In genomic region chr14:90383126-90383730, GRCh38 we compare ENCODE assay signal across 8 cellular contexts. TPM values are rescaled to one million over a fixed set of nuclear protein-coding genes. Genes with fewer than 3 reads are reported as not detected.
DNase-seq lines count a peak whose midpoint lies in the region; ATAC-seq and TF ChIP-seq lines count a peak whose summit lies in the region.

No MANE protein-coding gene starts in this region.

- H3K9me3 ChIP-seq in CD4-positive, alpha-beta T cell (ENCODE audit: control insufficient read depth, low read length) = no peaks in the 10 kb centered on the region
- no peaks in the 10 kb centered on the region for H3K9me3 ChIP-seq in effector memory CD4-positive, alpha-beta T cell (ENCODE audit: control insufficient read depth, low read length)

- CTCF ChIA-PET in CD4-positive, alpha-beta T cell (lab: Charles Lee) = interaction anchor here (0.9 to 9.5 kb wide), 6 partner anchors 13 to 375 kb away, joined by 3 to 66 read pairs (median 5); partner anchors contain the start of gene CALM1
- CTCF ChIA-PET in activated CD4-positive, alpha-beta memory T cell treated with anti-CD3 and anti-CD28 coated beads, Interleukin-2, amount 10 ng/mL, durations not matched to agents 7 days and 5 days (lab: Charles Lee) = interaction anchor here (1.0 to 3.9 kb wide), 10 partner anchors 14 to 444 kb away, joined by 3 to 31 read pairs (median 4); partner anchors contain the start of genes CALM1 and PSMC1

- H3K36me3 Mint-ChIP-seq in CD4-positive, alpha-beta T cell (ENCODE audit: low read depth) = no peaks in the 10 kb centered on the region
- H3K36me3 Mint-ChIP-seq in activated CD4-positive, alpha-beta memory T cell treated with anti-CD3 and anti-CD28 coated beads, Interleukin-2, amount 10 ng/mL, durations not matched to agents 7 days and 5 days (ENCODE audit: low read depth) = no peaks in the 10 kb centered on the region

- peak overlapping the region; percentile 87 for H3K4me3 ChIP-seq in effector memory CD4-positive, alpha-beta T cell (ENCODE audit: insufficient read depth, low read depth, low read length, poor library complexity, severe bottlenecking)

- DNase-seq in CD4-positive, alpha-beta T cell = peak; percentile 93 to 98 (median 97)
- peak; percentile 99 for DNase-seq in NCI-H82 (lab: John Stamatoyannopoulos, UW)
- peak; percentile 99 for DNase-seq in activated CD4-positive, alpha-beta memory T cell treated with anti-CD3 and anti-CD28 coated beads, Interleukin-2, amount 10 ng/mL, durations not matched to agents 7 days and 5 days
- DNase-seq in effector memory CD4-positive, alpha-beta T cell = peak; percentile 94 to 97 (median 96)
- DNase-seq in lung microvascular endothelial cell (ENCODE audit: low read depth in 2 of 2) = peak; percentile 100
- peak; percentile 96 to 97 (median 96) for DNase-seq in stimulated activated CD4-positive, alpha-beta T cell treated with anti-CD3 and anti-CD28 coated beads, TNF-alpha, amount 100 ng/mL, for 48 hours (ENCODE audit: low read depth in 3 of 3)

- intact Hi-C loops in CD4-positive, alpha-beta T cell (cut with DNase I, micrococcal nuclease) = loop anchor here (1.0 to 10.0 kb wide), 5 partner anchors 13 to 862 kb away; partner anchors contain the start of genes EFCAB11 (in 2 of the 2), GPR68 (in 1 of the 2), NRDE2 (in 1 of the 2) and TDP1 (in 1 of the 2)

- no peak overlapping the region for H3K27ac Mint-ChIP-seq in CD4-positive, alpha-beta T cell
- H3K27ac Mint-ChIP-seq in activated CD4-positive, alpha-beta memory T cell treated with anti-CD3 and anti-CD28 coated beads, Interleukin-2, amount 10 ng/mL, durations not matched to agents 7 days and 5 days = no peak overlapping the region

- no peaks in the 10 kb centered on the region for H3K27me3 Mint-ChIP-seq in CD4-positive, alpha-beta T cell
- H3K27me3 Mint-ChIP-seq in activated CD4-positive, alpha-beta memory T cell treated with anti-CD3 and anti-CD28 coated beads, Interleukin-2, amount 10 ng/mL, durations not matched to agents 7 days and 5 days = no peaks in the 10 kb centered on the region

- H3K4me1 Mint-ChIP-seq in CD4-positive, alpha-beta T cell (ENCODE audit: low read depth) = peaks cover 23% of the 10 kb centered on the region
- H3K4me1 Mint-ChIP-seq in activated CD4-positive, alpha-beta memory T cell treated with anti-CD3 and anti-CD28 coated beads, Interleukin-2, amount 10 ng/mL, durations not matched to agents 7 days and 5 days = peaks cover 20% of the 10 kb centered on the region

- no peak for TF ChIP-seq CTCF in CD4-positive, alpha-beta T cell (IDR thresholded peaks at IDR 0.05)

- POLR2A ChIA-PET in CD4-positive, alpha-beta T cell (lab: Charles Lee) = interaction anchor here (0.7 to 7.6 kb wide), 33 partner anchors 9 to 1724 kb away, joined by 3 to 423 read pairs (median 5); partner anchors contain the start of genes ATXN3, CALM1, EFCAB11 and GPR68
- POLR2A ChIA-PET in activated CD4-positive, alpha-beta memory T cell treated with anti-CD3 and anti-CD28 coated beads, Interleukin-2, amount 10 ng/mL, durations not matched to agents 7 days and 5 days (lab: Charles Lee) = interaction anchor here (0.6 to 12.0 kb wide), 44 partner anchors 9 to 1657 kb away, joined by 3 to 733 read pairs (median 4); partner anchors contain the start of genes CALM1, DGLUCY, EFCAB11 and GPR68

- H3K27me3 ChIP-seq in CD4-positive, alpha-beta T cell (ENCODE audit: control insufficient read depth, insufficient read depth, low read length) = no peaks in the 10 kb centered on the region
- no peaks in the 10 kb centered on the region for H3K27me3 ChIP-seq in effector memory CD4-positive, alpha-beta T cell (replicated peaks; ENCODE audit: control insufficient read depth, insufficient read depth, low read length, poor library complexity, severe bottlenecking)

- peaks cover 25% of the 10 kb centered on the region for H3K4me1 ChIP-seq in effector memory CD4-positive, alpha-beta T cell (ENCODE audit: control insufficient read depth, insufficient read depth, low read length, poor library complexity, severe bottlenecking)

- no peaks in the 10 kb centered on the region for H3K9me3 Mint-ChIP-seq in CD4-positive, alpha-beta T cell
- H3K9me3 Mint-ChIP-seq in activated CD4-positive, alpha-beta memory T cell treated with anti-CD3 and anti-CD28 coated beads, Interleukin-2, amount 10 ng/mL, durations not matched to agents 7 days and 5 days = no peaks in the 10 kb centered on the region

- H3K36me3 ChIP-seq in effector memory CD4-positive, alpha-beta T cell (ENCODE audit: control insufficient read depth, insufficient read depth, low read length) = no peaks in the 10 kb centered on the region

- peak; percentile 74 for ATAC-seq in CD4-positive, alpha-beta T cell (ENCODE audit: poor library complexity)
- ATAC-seq in GM19395 (IDR thresholded peaks at IDR 0.05; ENCODE audit: unreplicated experiment) = peak; percentile 95
- ATAC-seq in HG03565 (IDR thresholded peaks at IDR 0.05; ENCODE audit: unreplicated experiment) = peak; percentile 90

- no peak overlapping the region for H3K4me3 Mint-ChIP-seq in CD4-positive, alpha-beta T cell
- H3K4me3 Mint-ChIP-seq in activated CD4-positive, alpha-beta memory T cell treated with anti-CD3 and anti-CD28 coated beads, Interleukin-2, amount 10 ng/mL, durations not matched to agents 7 days and 5 days = no peak overlapping the region

- peak overlapping the region; percentile 95 for H3K27ac ChIP-seq in CD4-positive, alpha-beta T cell (ENCODE audit: low read depth, low read length)
- H3K27ac ChIP-seq in effector memory CD4-positive, alpha-beta T cell (ENCODE audit: insufficient read depth, low read length, poor library complexity, severe bottlenecking) = peak overlapping the region; percentile 98

RNA-seq across cellular contexts. Expression of gene CALM1, which starts 13.6 kb away (rescaled TPM):
- total RNA-seq in CD4-positive, alpha-beta T cell = 100 to 1,000 TPM; 960 to 975 TPM
- total RNA-seq in activated CD4-positive, alpha-beta memory T cell treated with anti-CD3 and anti-CD28 coated beads, Interleukin-2, amount 10 ng/mL, durations not matched to agents 7 days and 5 days = 100 to 1,000 TPM; 901 TPM
- 1,344 and 1,414 TPM in 2 replicates for total RNA-seq in lung microvascular endothelial cell

RNA-seq across cellular contexts. Expression of gene NRDE2, which starts 51.5 kb away (rescaled TPM):
- 10 to 100 TPM; 17.5 to 17.9 TPM for total RNA-seq in CD4-positive, alpha-beta T cell
- total RNA-seq in activated CD4-positive, alpha-beta memory T cell treated with anti-CD3 and anti-CD28 coated beads, Interleukin-2, amount 10 ng/mL, durations not matched to agents 7 days and 5 days = 10 to 100 TPM; 20.3 to 21.7 TPM
- total RNA-seq in lung microvascular endothelial cell = 5.2 and 5.6 TPM in 2 replicates

Comparison
In these comparisons a context has a peak if more than half of its experiments do, and no peak if none do; other contexts are left out.
1. Peak in every context shown above with its lines: DNase-seq, ATAC-seq, H3K4me3 ChIP-seq and H3K27ac ChIP-seq.